Comparison of ENCODE assay signal across 1 cellular context in genomic region chr19:5789201-5789795, GRCh38.
TF ChIP-seq lines count a peak whose summit lies in the region.

No MANE protein-coding gene starts in this region.

TF ChIP-seq in WTC11, 78 proteins besides CTCF, POLR2A, EP300 and RAD21 (continued from another document):
- TF ChIP-seq MLX (CRISPR knock-in tag; IDR thresholded peaks at IDR 0.05): no peak
- TF ChIP-seq STAT6 (CRISPR knock-in tag; conservative IDR thresholded peaks at IDR 0.05; ENCODE audit: low read depth): no peak
- TF ChIP-seq PRDM15 (CRISPR knock-in tag; IDR thresholded peaks at IDR 0.05): no peak
- no peak for TF ChIP-seq ZSCAN18 (CRISPR knock-in tag; IDR thresholded peaks at IDR 0.05)
- no peak for TF ChIP-seq ZNF121 (CRISPR knock-in tag; IDR thresholded peaks at IDR 0.05)
- TF ChIP-seq ZNF416 (CRISPR knock-in tag; IDR thresholded peaks at IDR 0.05): no peak
